8 cellular contexts compared by ENCODE assay signal in the genomic region with DNA sequence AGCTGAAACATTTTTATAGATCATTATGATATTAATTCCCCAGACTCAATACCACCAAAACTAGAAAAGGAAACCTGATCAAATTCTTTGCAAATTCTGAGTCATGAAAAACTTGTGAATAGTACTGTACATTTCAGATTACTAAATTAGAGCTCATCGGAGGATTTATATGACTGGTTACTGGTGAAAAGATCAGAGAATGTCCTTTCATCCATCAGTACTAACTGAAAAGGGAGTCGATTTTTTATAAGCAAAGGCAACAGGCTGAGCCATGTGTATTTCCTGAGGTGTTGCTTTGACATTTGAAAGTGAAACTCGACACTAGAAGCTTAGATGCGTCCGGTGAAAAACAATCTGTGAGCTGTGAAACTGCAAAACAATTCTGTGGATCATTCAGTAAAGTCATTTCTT.
DNase-seq lines count a peak whose midpoint lies in the region; ATAC-seq lines count a peak whose summit lies in the region.

No MANE protein-coding gene starts in this region.

- POLR2A ChIA-PET in activated CD8-positive, alpha-beta T cell treated with anti-CD3 and anti-CD28 coated beads, Interleukin-2, amount 10 ng/mL, durations not matched to agents 7 days and 5 days (lab: Charles Lee): interaction anchor here (0.6 to 2.2 kb wide), 7 partner anchors 10 to 307 kb away, joined by 3 to 11 read pairs (median 3); no protein-coding TSS in a partner anchor

- peak overlapping the region; percentile 74 for H3K4me2 ChIP-seq in skeletal muscle satellite cell (ENCODE audit: low read length)

- peaks cover 49% of the 10 kb centered on the region for H3K4me1 Mint-ChIP-seq in activated CD8-positive, alpha-beta T cell treated with anti-CD3 and anti-CD28 coated beads, Interleukin-2, amount 10 ng/mL, durations not matched to agents 7 days and 5 days (ENCODE audit: low read depth)

- H3K27me3 Mint-ChIP-seq in activated CD8-positive, alpha-beta T cell treated with anti-CD3 and anti-CD28 coated beads, Interleukin-2, amount 10 ng/mL, durations not matched to agents 7 days and 5 days (ENCODE audit: low read depth): peaks cover 1% of the 10 kb centered on the region

- H3K4me3 Mint-ChIP-seq in activated CD8-positive, alpha-beta T cell treated with anti-CD3 and anti-CD28 coated beads, Interleukin-2, amount 10 ng/mL, durations not matched to agents 7 days and 5 days: peak overlapping the region; percentile 70

- H3K27me3 ChIP-seq in skeletal muscle satellite cell (ENCODE audit: control insufficient read depth, insufficient read depth, low read length): no peaks in the 10 kb centered on the region

- H3K36me3 ChIP-seq in skeletal muscle satellite cell (ENCODE audit: insufficient read depth, low read length): no peaks in the 10 kb centered on the region

- DNase-seq in Right ventricle myocardium superior: no peak
- DNase-seq in Right ventricle myocardium inferior (ENCODE audit: missing footprints): no peak
- peak; percentile 62 for DNase-seq in activated CD8-positive, alpha-beta T cell treated with anti-CD3 and anti-CD28 coated beads, Interleukin-2, amount 10 ng/mL, durations not matched to agents 7 days and 5 days
- DNase-seq in C1 segment of cervical spinal cord (lab: John Stamatoyannopoulos, UW): no peak
- DNase-seq in NCI-H1417 treated with DMSO at 0.1 percent for 48 hours (lab: John Stamatoyannopoulos, UW): no peak
- DNase-seq in glomerular visceral epithelial cell (ENCODE audit: extremely low spot score): no peak

- peak overlapping the region; percentile 93 for H3K27ac Mint-ChIP-seq in activated CD8-positive, alpha-beta T cell treated with anti-CD3 and anti-CD28 coated beads, Interleukin-2, amount 10 ng/mL, durations not matched to agents 7 days and 5 days

- peaks cover 40% of the 10 kb centered on the region for H3K4me1 ChIP-seq in skeletal muscle satellite cell (ENCODE audit: control insufficient read depth, insufficient read depth, low read length)

- intact Hi-C loops in Right ventricle myocardium superior (cut with DNase I) (no loop called here), Right ventricle myocardium inferior (cut with DNase I) (loop anchor here (5.0 kb wide), 1 partner anchor 37 kb away; no protein-coding TSS in a partner anchor)

- peak overlapping the region; percentile 25 for H3K9ac ChIP-seq in skeletal muscle satellite cell (ENCODE audit: low read depth, low read length)

- CTCF ChIA-PET in activated CD8-positive, alpha-beta T cell treated with anti-CD3 and anti-CD28 coated beads, Interleukin-2, amount 10 ng/mL, durations not matched to agents 7 days and 5 days (lab: Charles Lee): interaction anchor here (0.9 to 4.8 kb wide), 9 partner anchors 10 to 310 kb away, joined by 3 to 35 read pairs (median 8); no protein-coding TSS in a partner anchor

- peaks cover 6% of the 10 kb centered on the region for H3K36me3 Mint-ChIP-seq in activated CD8-positive, alpha-beta T cell treated with anti-CD3 and anti-CD28 coated beads, Interleukin-2, amount 10 ng/mL, durations not matched to agents 7 days and 5 days (ENCODE audit: low read depth)

- H3K9me3 ChIP-seq in skeletal muscle satellite cell (replicated peaks; ENCODE audit: low read length): no peaks in the 10 kb centered on the region

- peaks cover 5% of the 10 kb centered on the region for H3K9me3 Mint-ChIP-seq in activated CD8-positive, alpha-beta T cell treated with anti-CD3 and anti-CD28 coated beads, Interleukin-2, amount 10 ng/mL, durations not matched to agents 7 days and 5 days (ENCODE audit: insufficient read depth)

- peak overlapping the region; percentile 23 for H3K4me3 ChIP-seq in skeletal muscle satellite cell (ENCODE audit: low read length)

- peak; percentile 34 for ATAC-seq in Right ventricle myocardium superior (ENCODE audit: poor library complexity)
- no peak for ATAC-seq in Right ventricle myocardium inferior
- peak; percentile 70 for ATAC-seq in HG02943 (IDR thresholded peaks at IDR 0.05; ENCODE audit: low read depth, unreplicated experiment)
- peak; percentile 91 for ATAC-seq in activated CD8-positive, alpha-beta T cell treated with anti-CD3 and anti-CD28 coated beads, Interleukin-2, amount 10 ng/mL, durations not matched to agents 7 days and 5 days
